ENCODE assay signal across 8 cellular contexts in genomic region chr19:50432221-50432626, GRCh38. TPM values are rescaled to one million over a fixed set of nuclear protein-coding genes. Genes with fewer than 3 reads are reported as not detected.
DNase-seq lines count a peak whose midpoint lies in the region; TF ChIP-seq lines count a peak whose summit lies in the region.

No MANE protein-coding gene starts in this region.

- CTCF ChIA-PET in HEK293 (lab: Yijun Ruan, JAX): interaction anchor here (0.8 to 1.6 kb wide), 2 partner anchors 28 to 75 kb away, joined by 3 to 5 read pairs; no protein-coding TSS in a partner anchor

- H3K36me3 ChIP-seq in BLaER1 (no peaks in the 10 kb centered on the region), HEK293 (ENCODE audit: control insufficient read depth in 2 of 2, insufficient read depth in 1 of 2, low read length in 2 of 2) (no peaks in the 10 kb centered on the region), adipocyte (ENCODE audit: control insufficient read depth, insufficient read depth, low read length, severe bottlenecking) (no peaks in the 10 kb centered on the region), liver (ENCODE audit: control insufficient read depth in 4 of 4, insufficient read depth in 3 of 4, low read depth in 1 of 4, low read length in 3 of 4) (no peaks in the 10 kb centered on the region), uterus (no peaks in the 10 kb centered on the region)

- peak overlapping the region; percentile 66 for H3K4me3 ChIP-seq in BLaER1
- peak overlapping the region; percentile 57 for H3K4me3 ChIP-seq in HEK293 (ENCODE audit: low read depth, low read length)
- H3K4me3 ChIP-seq in adipocyte (ENCODE audit: low read length): no peak overlapping the region
- peak overlapping the region in 2 of 3 donors; percentile 21 to 72 for H3K4me3 ChIP-seq in liver (ENCODE audit: low read depth in 1 of 3, low read length in 3 of 3)
- H3K4me3 ChIP-seq in uterus: peak overlapping the region; percentile 36 to 42

- WGBS in liver: 2% methylated on average over 27 of the region's 27 CpGs

- H3K27me3 ChIP-seq in BLaER1: no peaks in the 10 kb centered on the region
- H3K27me3 ChIP-seq in adipocyte (replicated peaks; ENCODE audit: control insufficient read depth, insufficient read depth, low read length): peaks cover 57% of the 10 kb centered on the region
- peaks cover 0 to 6% (median 0%) of the 10 kb centered on the region in 4 donors for H3K27me3 ChIP-seq in liver (ENCODE audit: control insufficient read depth in 4 of 4, insufficient read depth in 4 of 4, low read length in 3 of 4)
- H3K27me3 ChIP-seq in uterus: peaks cover 0 to 7% of the 10 kb centered on the region in 2 donors

- TF ChIP-seq RAD21 in liver (IDR thresholded peaks at IDR 0.05): no peak

- H3K9me3 ChIP-seq in BLaER1 (no peaks in the 10 kb centered on the region), HEK293 (ENCODE audit: control insufficient read depth, insufficient read depth, low read depth, low read length) (no peaks in the 10 kb centered on the region), adipocyte (ENCODE audit: control insufficient read depth, low read length) (no peaks in the 10 kb centered on the region), liver (ENCODE audit: control insufficient read depth in 4 of 4, low read length in 3 of 4) (no peaks in the 10 kb centered on the region), uterus (no peaks in the 10 kb centered on the region)

- H3K9ac ChIP-seq in BLaER1 (peak overlapping the region; percentile 72), adipocyte (ENCODE audit: low read length) (no peak overlapping the region), liver (ENCODE audit: low read depth in 1 of 2, low read length in 2 of 2) (no peak overlapping the region)

- intact Hi-C loops in uterus (cut with DNase I; ENCODE audit: low total_unique reads): no loop called here

- peak overlapping the region; percentile 90 for H3K4me2 ChIP-seq in BLaER1

- H4K20me1 ChIP-seq in BLaER1: peaks cover 9% of the 10 kb centered on the region; the same call in 1 of the 2 replicates

- peaks cover 92% of the 10 kb centered on the region for H3K4me1 ChIP-seq in BLaER1
- peaks cover 11% of the 10 kb centered on the region for H3K4me1 ChIP-seq in HEK293 (ENCODE audit: control insufficient read depth, insufficient read depth, low read length)
- H3K4me1 ChIP-seq in adipocyte (ENCODE audit: control insufficient read depth, insufficient read depth, low read length): peaks cover 6% of the 10 kb centered on the region
- peaks cover 2 to 9% (median 5%) of the 10 kb centered on the region in 4 donors for H3K4me1 ChIP-seq in liver (ENCODE audit: control insufficient read depth in 4 of 4, insufficient read depth in 4 of 4, low read length in 3 of 4)
- no peaks in the 10 kb centered on the region for H3K4me1 ChIP-seq in uterus

- DNase-seq in adipocyte (ENCODE audit: low read depth) (peak; percentile 42), uterus (no peak), putamen (ENCODE audit: low spot score) (no peak), GDM1 (lab: John Stamatoyannopoulos, UW) (no peak), kidney glomerular epithelial cell (lab: John Stamatoyannopoulos, UW) (no peak)

- H3K27ac ChIP-seq in BLaER1 (peak overlapping the region; percentile 79), HEK293 (ENCODE audit: extremely low read depth, low read depth, low read length) (peak overlapping the region; percentile 44; the same call in 1 of the 2 replicates), liver (ENCODE audit: low read depth in 1 of 2, low read length in 2 of 2) (no peak overlapping the region), uterus (no peak overlapping the region)

- POLR2A ChIA-PET in HEK293 (lab: Yijun Ruan, JAX): interaction anchor here (0.5 to 1.2 kb wide), 2 partner anchors 53 to 373 kb away, joined by 3 read pairs; no protein-coding TSS in a partner anchor

- no peak for TF ChIP-seq CTCF in HEK293 (tag by site-specific recombination; IDR thresholded peaks at IDR 0.05)
- no peak for TF ChIP-seq CTCF in liver (IDR thresholded peaks at IDR 0.05; ENCODE audit: low read depth, low read length, missing input control)
- TF ChIP-seq CTCF in uterus (IDR thresholded peaks at IDR 0.05): no peak

- TF ChIP-seq POLR2A in uterus (IDR thresholded peaks at IDR 0.05): no peak

TF ChIP-seq in HEK293, 187 proteins besides CTCF, POLR2A, EP300 and RAD21 (continues in another document):
- TF ChIP-seq IKZF3 (tag by site-specific recombination; IDR thresholded peaks at IDR 0.05): 0 out of 2 replicates have a peak, but pooled peaks have one; percentile 20
- TF ChIP-seq EGR2 (tag by site-specific recombination; IDR thresholded peaks at IDR 0.05; ENCODE audit: low read depth): peak; percentile 68
- peak; percentile 52 for TF ChIP-seq KLF1 (tag by site-specific recombination; IDR thresholded peaks at IDR 0.05)
- peak; percentile 77 for TF ChIP-seq ZFHX2 (tag by site-specific recombination; conservative IDR thresholded peaks at IDR 0.05)
- TF ChIP-seq ZNF341 (tag by site-specific recombination; IDR thresholded peaks at IDR 0.05; ENCODE audit: low read depth): peak; percentile 52; the same call in 1 of the 2 replicates
- TF ChIP-seq ZEB2 (tag by site-specific recombination; IDR thresholded peaks at IDR 0.05): 0 out of 2 replicates have a peak, but pooled peaks have one; percentile 26
- peak; percentile 41; the same call in 1 of the 2 replicates for TF ChIP-seq ZNF398 (tag by site-specific recombination; IDR thresholded peaks at IDR 0.05)
- peak; percentile 50; the same call in 1 of the 2 replicates for TF ChIP-seq GLIS2 (tag by site-specific recombination; IDR thresholded peaks at IDR 0.05)
- TF ChIP-seq ZBTB20 (tag by site-specific recombination; IDR thresholded peaks at IDR 0.05): peak; percentile 55
- 0 out of 2 replicates have a peak, but pooled peaks have one; percentile 7 for TF ChIP-seq ZBTB8A (tag by site-specific recombination; IDR thresholded peaks at IDR 0.05)
- TF ChIP-seq ZNF544 (tag by site-specific recombination; IDR thresholded peaks at IDR 0.05): no peak

TF ChIP-seq in liver, 16 proteins besides CTCF, POLR2A, EP300 and RAD21 (continues in another document):
- no peak for TF ChIP-seq RXRA (IDR thresholded peaks at IDR 0.05)
- no peak for TF ChIP-seq YY1 (IDR thresholded peaks at IDR 0.05)
- no peak for TF ChIP-seq TAF1 (conservative IDR thresholded peaks at IDR 0.05)
- TF ChIP-seq EGR1 (IDR thresholded peaks at IDR 0.05; ENCODE audit: low read depth in 2 of 2): no peak
- TF ChIP-seq HNF4G (IDR thresholded peaks at IDR 0.05): no peak
- no peak for TF ChIP-seq JUND (IDR thresholded peaks at IDR 0.05)
- no peak for TF ChIP-seq GABPA (IDR thresholded peaks at IDR 0.05 in 1 of 2, conservative IDR thresholded peaks at IDR 0.05 in 1 of 2)
- TF ChIP-seq ATF3 (IDR thresholded peaks at IDR 0.05): no peak
- no peak for TF ChIP-seq ZBTB33 (IDR thresholded peaks at IDR 0.05)
- TF ChIP-seq FOXA2 (IDR thresholded peaks at IDR 0.05): no peak

RNA-seq across cellular contexts. Expression of gene MYBPC2, which starts 0.5 kb away (rescaled TPM):
- total RNA-seq in liver (under 1 TPM in 1 of 2 donors, not detected in 1; under 0.01 TPM), uterus (under 1 TPM in 2 of 4 donors, not detected in 2; 0.24 to 0.28 TPM)
- not detected for polyA plus RNA-seq in liver

RNA-seq across cellular contexts. Expression of gene SPIB, which starts 13.5 kb away (rescaled TPM):
- 1 to 10 TPM in 1 of 2 donors, under 1 TPM in 1; 0.50 to 5.0 TPM for total RNA-seq in liver
- under 1 TPM; 0.09 to 0.21 TPM for polyA plus RNA-seq in liver
- 1 to 10 TPM in 1 of 4 donors, under 1 TPM in 1, not detected in 2; under 0.01 to 2.1 TPM for total RNA-seq in uterus

RNA-seq across cellular contexts. Expression of gene EMC10, which starts 44.1 kb away (rescaled TPM):
- total RNA-seq in liver (10 to 100 TPM; 33.5 to 47.5 TPM), uterus (100 to 1,000 TPM in 1 of 4 donors, 10 to 100 TPM in 3; 30.5 to 121 (median 45.8) TPM)
- 100 to 1,000 TPM in 1 of 2 donors, 10 to 100 TPM in 1; 17.1 to 132 TPM for polyA plus RNA-seq in liver

RNA-seq across cellular contexts. Expression of gene GARIN5A, which starts 44.4 kb away (rescaled TPM):
- total RNA-seq in liver (under 1 TPM; 0.42 to 0.70 TPM), uterus (1 to 10 TPM in 2 of 4 donors, under 1 TPM in 1, not detected in 1; 0.62 to 5.4 (median 1.8) TPM)
- polyA plus RNA-seq in liver: 1 to 10 TPM; 1.5 to 1.7 TPM

RNA-seq across cellular contexts. Expression of gene POLD1, which starts 48.1 kb away (rescaled TPM):
- total RNA-seq in liver (10 to 100 TPM in 1 of 2 donors, 1 to 10 TPM in 1; 7.5 to 57.1 TPM), uterus (10 to 100 TPM; 10.6 to 47.9 (median 24.0) TPM)
- 1 to 10 TPM; 8.0 to 8.5 TPM for polyA plus RNA-seq in liver

Comparison
In these comparisons a context has a peak if more than half of its experiments do, and no peak if none do; other contexts are left out.
1. H3K27ac ChIP-seq: peak in BLaER1 (single experiment) and HEK293 (single experiment); none in liver (0 of 2) and uterus (0 of 2).